In genomic region chrX:30735839-30736238, GRCh38 we compare ENCODE assay signal across 8 cellular contexts.
A peak's percentile ranks its signal among the peaks of the same experiment; 100 is the strongest.
DNase-seq lines count a peak whose midpoint lies in the region; ATAC-seq lines count a peak whose summit lies in the region.

No MANE protein-coding gene starts in this region.

- peak; percentile 51 for DNase-seq in AG20443 (ENCODE audit: low spot score)
- peak; percentile 58 for DNase-seq in NCI-H2227 treated with DMSO at 0.1 percent for 48 hours (lab: John Stamatoyannopoulos, UW)
- DNase-seq in activated CD4-positive, alpha-beta T cell treated with anti-CD3 and anti-CD28 coated beads, Interleukin-2, amount 10 ng/mL, durations not matched to agents 24 days and 14 days, result peak; percentile 92
- DNase-seq in effector CD4-positive, alpha-beta T cell, result peak; percentile 50
- DNase-seq in mucosa of gallbladder (ENCODE audit: low spot score), result peak; percentile 44
- DNase-seq in stimulated activated naive CD4-positive, alpha-beta T cell treated with Interleukin-2 at 50 U/mL for 16 hours (lab: John Stamatoyannopoulos, UW), result peak; percentile 59

- no peak overlapping the region for H3K4me3 Mint-ChIP-seq in activated CD4-positive, alpha-beta T cell treated with anti-CD3 and anti-CD28 coated beads, Interleukin-2, amount 10 ng/mL, durations not matched to agents 24 days and 14 days

- H3K27ac Mint-ChIP-seq in activated CD4-positive, alpha-beta T cell treated with anti-CD3 and anti-CD28 coated beads, Interleukin-2, amount 10 ng/mL, durations not matched to agents 24 days and 14 days, result no peak overlapping the region

- peaks cover 7% of the 10 kb centered on the region for H3K4me1 Mint-ChIP-seq in activated CD4-positive, alpha-beta T cell treated with anti-CD3 and anti-CD28 coated beads, Interleukin-2, amount 10 ng/mL, durations not matched to agents 24 days and 14 days

- H3K36me3 Mint-ChIP-seq in activated CD4-positive, alpha-beta T cell treated with anti-CD3 and anti-CD28 coated beads, Interleukin-2, amount 10 ng/mL, durations not matched to agents 24 days and 14 days (ENCODE audit: low read depth), result peaks cover 8% of the 10 kb centered on the region

- intact Hi-C loops in activated CD4-positive, alpha-beta T cell treated with anti-CD3 and anti-CD28 coated beads, Interleukin-2, amount 10 ng/mL, durations not matched to agents 24 days and 14 days (cut with micrococcal nuclease), result loop anchor here (1.0 to 10.0 kb wide), 4 partner anchors 86 to 919 kb away; partner anchors contain the start of gene TAB3

- ATAC-seq in GM18520 (IDR thresholded peaks at IDR 0.05; ENCODE audit: unreplicated experiment) (peak; percentile 76), HG03060 (IDR thresholded peaks at IDR 0.05; ENCODE audit: low read depth, unreplicated experiment) (peak; percentile 88)

- H3K27me3 Mint-ChIP-seq in activated CD4-positive, alpha-beta T cell treated with anti-CD3 and anti-CD28 coated beads, Interleukin-2, amount 10 ng/mL, durations not matched to agents 24 days and 14 days, result no peaks in the 10 kb centered on the region

- H3K9me3 Mint-ChIP-seq in activated CD4-positive, alpha-beta T cell treated with anti-CD3 and anti-CD28 coated beads, Interleukin-2, amount 10 ng/mL, durations not matched to agents 24 days and 14 days, result no peaks in the 10 kb centered on the region

Comparison
In these comparisons a context has a peak if more than half of its experiments do, and no peak if none do; other contexts are left out.
1. Peak in every context shown above with its lines: DNase-seq and ATAC-seq.